19 cellular contexts compared by ENCODE assay signal in genomic region chr12:117087808-117088207, GRCh38. TPM values are rescaled to one million over a fixed set of nuclear protein-coding genes. Genes with fewer than 3 reads are reported as not detected.
DNase-seq lines count a peak whose midpoint lies in the region; ATAC-seq, FAIRE-seq and TF ChIP-seq lines count a peak whose summit lies in the region.
"Had no signal": no experiment of that assay in that cellular context is flagged by ENCODE, and none has a peak within 500 bp of the region (broad histone marks: within the 10 kb centered on the region; RNA-seq: fewer than 3 reads in every experiment).

No MANE protein-coding gene starts in this region.

- no peak for ATAC-seq in T-helper 17 cell
- ATAC-seq in body of pancreas, result no peak
- no peak for ATAC-seq in pancreas
- no peak for ATAC-seq in GM18519 (IDR thresholded peaks at IDR 0.05; ENCODE audit: low FRiP score, unreplicated experiment)
- ATAC-seq in upper lobe of right lung, result no peak

- H3K4me3 Mint-ChIP-seq in T-helper 17 cell, result no peak overlapping the region
- H3K4me3 Mint-ChIP-seq: CD4-positive, alpha-beta memory T cell had no signal

- peaks cover 7% of the 10 kb centered on the region for H3K4me1 Mint-ChIP-seq in T-helper 17 cell

- no peak for FAIRE-seq in pancreas (lab: Jason Lieb, UNC)
- FAIRE-seq: A549, D721Med, G401.6, GM12891, GM19239 had no signal

- TF ChIP-seq POLR2A in body of pancreas (IDR thresholded peaks at IDR 0.05), result no peak

- POLR2A ChIA-PET in HEK293 (lab: Yijun Ruan, JAX), result no interaction called here

- no peaks in the 10 kb centered on the region for H3K27me3 ChIP-seq in body of pancreas
- H3K27me3 ChIP-seq in pancreas, result no peaks in the 10 kb centered on the region
- no peaks in the 10 kb centered on the region for H3K27me3 ChIP-seq in upper lobe of right lung
- H3K27me3 ChIP-seq: BE2C had no signal

- no peaks in the 10 kb centered on the region for H3K36me3 ChIP-seq in HEK293 (ENCODE audit: control insufficient read depth in 2 of 2, insufficient read depth in 1 of 2, low read length in 2 of 2)
- no peaks in the 10 kb centered on the region for H3K36me3 ChIP-seq in body of pancreas (replicated peaks in 1 of 2; ENCODE audit: insufficient read depth in 1 of 2, low read depth in 2 of 2)
- H3K36me3 ChIP-seq in pancreas, result no peaks in the 10 kb centered on the region
- H3K36me3 ChIP-seq in upper lobe of right lung, result no peaks in the 10 kb centered on the region
- H3K36me3 ChIP-seq: BE2C had no signal

- CTCF ChIA-PET in HEK293 (lab: Yijun Ruan, JAX), result interaction anchor here (0.7 kb wide), 1 partner anchor 11 kb away, joined by 3 read pairs; no protein-coding TSS in a partner anchor

- no peak overlapping the region for H3K27ac ChIP-seq in HEK293 (ENCODE audit: extremely low read depth, low read depth, low read length)
- peak overlapping the region; percentile 42 to 86 (median 82) for H3K27ac ChIP-seq in body of pancreas
- H3K27ac ChIP-seq in pancreas, result peak overlapping the region; percentile 19 to 96 (median 68)
- no peak overlapping the region for H3K27ac ChIP-seq in upper lobe of right lung
- H3K27ac ChIP-seq: A549, C4-2B had no signal

- WGBS in body of pancreas, 2 donors, result 48 to 62% methylated on average over 3 of the region's 3 CpGs
- WGBS in pancreas, 2 donors, result 39 to 49% methylated on average over 3 of the region's 3 CpGs

- peaks cover 2% of the 10 kb centered on the region for H3K36me3 Mint-ChIP-seq in T-helper 17 cell (ENCODE audit: low read depth)

- H3K9me3 ChIP-seq in HEK293 (ENCODE audit: control insufficient read depth, insufficient read depth, low read depth, low read length) (no peaks in the 10 kb centered on the region; the same call in 1 of the 2 replicates), T-helper 17 cell (ENCODE audit: control insufficient read depth, low read length, poor library complexity, severe bottlenecking) (no peaks in the 10 kb centered on the region), body of pancreas (no peaks in the 10 kb centered on the region), pancreas (no peaks in the 10 kb centered on the region), upper lobe of right lung (no peaks in the 10 kb centered on the region)
- H3K9me3 ChIP-seq: BE2C had no signal

- intact Hi-C loops in body of pancreas (cut with DNase I) (no loop called here), pancreas (cut with DNase I) (loop anchor here in 1 of 3 donors (5.0 kb wide), 1 partner anchor 36 kb away; no protein-coding TSS in a partner anchor), upper lobe of right lung (cut with DNase I) (no loop called here)

- H3K27ac Mint-ChIP-seq in T-helper 17 cell, result peak overlapping the region; percentile 19
- H3K27ac Mint-ChIP-seq: CD4-positive, alpha-beta memory T cell had no signal

- no peaks in the 10 kb centered on the region for H3K27me3 Mint-ChIP-seq in T-helper 17 cell
- H3K27me3 Mint-ChIP-seq: CD4-positive, alpha-beta memory T cell had no signal

- DNase-seq in T-helper 17 cell (no peak), body of pancreas (no peak), pancreas (no peak), mesenteric fat pad (ENCODE audit: low spot score) (no peak), upper lobe of right lung (no peak)
- DNase-seq: BE2C; CD4-positive, alpha-beta memory T cell; DMS153; EL; HCEC 1CT; IMR-90 had no signal

- no peak for TF ChIP-seq CTCF in HEK293 (tag by site-specific recombination; IDR thresholded peaks at IDR 0.05)
- no peak for TF ChIP-seq CTCF in body of pancreas (IDR thresholded peaks at IDR 0.05)
- TF ChIP-seq CTCF in pancreas (IDR thresholded peaks at IDR 0.05), result no peak
- no peak for TF ChIP-seq CTCF in upper lobe of right lung (IDR thresholded peaks at IDR 0.05)

- H3K4me1 ChIP-seq in HEK293 (ENCODE audit: control insufficient read depth, insufficient read depth, low read length) (no peaks in the 10 kb centered on the region), body of pancreas (peaks cover 100% of the 10 kb centered on the region), pancreas (peaks cover 61 to 74% (median 73%) of the 10 kb centered on the region in 3 donors), upper lobe of right lung (no peaks in the 10 kb centered on the region)
- H3K4me1 ChIP-seq: BE2C had no signal

- H3K4me3 ChIP-seq in HEK293 (ENCODE audit: low read depth, low read length) (no peak overlapping the region), body of pancreas (no peak overlapping the region), pancreas (no peak overlapping the region), upper lobe of right lung (no peak overlapping the region)
- H3K4me3 ChIP-seq: A549 had no signal

TF ChIP-seq in HEK293, 187 proteins besides CTCF, POLR2A, EP300 and RAD21:
- TF ChIP-seq SP7 (tag by site-specific recombination; IDR thresholded peaks at IDR 0.05), result no peak
- TF ChIP-seq ZNF768 (tag by site-specific recombination; IDR thresholded peaks at IDR 0.05), result peak; percentile 33; the same call in 1 of the 2 replicates

RNA-seq across cellular contexts. Expression of gene TESC, which starts 11.4 kb away (rescaled TPM):
- total RNA-seq in T-helper 17 cell, result 10 to 100 TPM in 1 of 2 donors, 1 to 10 TPM in 1; 9.2 to 11.4 TPM
- 100 to 1,000 TPM; 110 to 127 TPM for total RNA-seq in body of pancreas
- total RNA-seq in pancreas, result 10 to 100 TPM; 50.3 to 83.2 (median 62.1) TPM
- polyA plus RNA-seq in pancreas, result 10 to 100 TPM; 59.0 to 64.7 TPM
- total RNA-seq in mesenteric fat pad, result 3.8 TPM
- 10.3 TPM for total RNA-seq in upper lobe of right lung

Comparison
In these comparisons a context has a peak if more than half of its experiments do, and no peak if none do; other contexts are left out.
1. H3K27ac ChIP-seq: peak in body of pancreas (4 of 4) and pancreas (4 of 4); none in HEK293 (single experiment) and upper lobe of right lung (single experiment).